Comparison of ENCODE assay signal across 1 cellular context in the genomic region with DNA sequence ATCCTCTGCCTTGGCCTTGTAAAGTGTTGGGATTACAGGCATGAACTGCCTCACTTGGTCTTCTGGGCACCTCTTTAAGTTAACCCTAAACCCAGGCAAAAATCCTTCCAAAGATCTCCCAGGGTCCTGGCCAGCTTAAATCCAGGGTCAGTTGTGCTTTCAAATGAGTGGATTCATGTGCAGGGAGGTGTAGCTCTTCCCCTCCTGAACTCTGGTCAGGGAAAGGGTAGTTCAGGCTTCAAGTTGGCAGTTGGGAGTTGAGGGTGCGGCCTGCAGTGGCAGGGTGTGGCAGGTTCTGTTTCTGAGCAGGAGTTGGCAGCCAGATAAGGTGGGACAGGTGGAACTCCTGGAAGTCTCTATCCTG.
TF ChIP-seq lines count a peak whose summit lies in the region.

No MANE protein-coding gene starts in this region.

TF ChIP-seq in HCT116, 20 proteins besides CTCF, POLR2A, EP300 and RAD21:
- TF ChIP-seq FOSL1 (IDR thresholded peaks at IDR 0.05; ENCODE audit: low read depth) (no peak), SRF (IDR thresholded peaks at IDR 0.05; ENCODE audit: low read depth) (no peak), SP1 (IDR thresholded peaks at IDR 0.05; ENCODE audit: low read depth) (no peak), CEBPB (IDR thresholded peaks at IDR 0.05; ENCODE audit: low read depth) (no peak), TCF7L2 (IDR thresholded peaks at IDR 0.05; ENCODE audit: borderline replicate concordance, extremely low read depth, insufficient read depth, insufficient read length) (no peak), YY1 (IDR thresholded peaks at IDR 0.05; ENCODE audit: extremely low read depth, insufficient replicate concordance, low read depth, low read length) (no peak)
- TF ChIP-seq, protein P1, sequence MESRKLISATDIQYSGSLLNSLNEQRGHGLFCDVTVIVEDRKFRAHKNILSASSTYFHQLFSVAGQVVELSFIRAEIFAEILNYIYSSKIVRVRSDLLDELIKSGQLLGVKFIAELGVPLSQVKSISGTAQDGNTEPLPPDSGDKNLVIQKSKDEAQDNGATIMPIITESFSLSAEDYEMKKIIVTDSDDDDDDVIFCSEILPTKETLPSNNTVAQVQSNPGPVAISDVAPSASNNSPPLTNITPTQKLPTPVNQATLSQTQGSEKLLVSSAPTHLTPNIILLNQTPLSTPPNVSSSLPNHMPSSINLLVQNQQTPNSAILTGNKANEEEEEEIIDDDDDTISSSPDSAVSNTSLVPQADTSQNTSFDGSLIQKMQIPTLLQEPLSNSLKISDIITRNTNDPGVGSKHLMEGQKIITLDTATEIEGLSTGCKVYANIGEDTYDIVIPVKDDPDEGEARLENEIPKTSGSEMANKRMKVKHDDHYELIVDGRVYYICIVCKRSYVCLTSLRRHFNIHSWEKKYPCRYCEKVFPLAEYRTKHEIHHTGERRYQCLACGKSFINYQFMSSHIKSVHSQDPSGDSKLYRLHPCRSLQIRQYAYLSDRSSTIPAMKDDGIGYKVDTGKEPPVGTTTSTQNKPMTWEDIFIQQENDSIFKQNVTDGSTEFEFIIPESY (IDR thresholded peaks at IDR 0.05; ENCODE audit: extremely low read depth, insufficient replicate concordance, low read length), result no peak
TF ChIP-seq in HCT116: peak in this region for 0.
